In genomic region chr2:15596350-15596749, GRCh38 we compare ENCODE assay signal across 17 cellular contexts. TPM values are rescaled to one million over a fixed set of nuclear protein-coding genes. Genes with fewer than 3 reads are reported as not detected.
A peak's percentile ranks its signal among the peaks of the same experiment; 100 is the strongest.
DNase-seq lines count a peak whose midpoint lies in the region; ATAC-seq and TF ChIP-seq lines count a peak whose summit lies in the region.
"Had no signal": no experiment of that assay in that cellular context is flagged by ENCODE, and none has a peak within 500 bp of the region (broad histone marks: within the 10 kb centered on the region; RNA-seq: fewer than 3 reads in every experiment).

No MANE protein-coding gene starts in this region.

- no peak overlapping the region for H2AFZ ChIP-seq in PC-9

- no peaks in the 10 kb centered on the region for H3K9me2 ChIP-seq in PC-9 (ENCODE audit: insufficient read depth)

- POLR2A ChIA-PET in activated CD4-positive, alpha-beta T cell treated with anti-CD3 and anti-CD28 coated beads for 36 hours (lab: Charles Lee), result no interaction called here
- POLR2A ChIA-PET in PC-9 (lab: Charles Lee; ENCODE audit: unreplicated experiment), result no interaction called here

- H3K4me1 ChIP-seq in PC-9 (replicated peaks; ENCODE audit: insufficient read depth) (peaks cover 10% of the 10 kb centered on the region), spleen (peaks cover 5 to 35% (median 30%) of the 10 kb centered on the region in 6 donors)

- TF ChIP-seq POLR2A in spleen (IDR thresholded peaks at IDR 0.05), result no peak

- no peaks in the 10 kb centered on the region for H3K9me3 Mint-ChIP-seq in activated CD4-positive, alpha-beta T cell treated with anti-CD3 and anti-CD28 coated beads for 36 hours (ENCODE audit: low read depth)
- no peaks in the 10 kb centered on the region for H3K9me3 Mint-ChIP-seq in activated naive CD8-positive, alpha-beta T cell treated with anti-CD3 and anti-CD28 coated beads for 36 hours
- H3K9me3 Mint-ChIP-seq in activated naive CD8-positive, alpha-beta T cell treated with anti-CD3 and anti-CD28 coated beads, Interleukin-2, amount 50 U/mL, for 24 hours, result no peaks in the 10 kb centered on the region
- H3K9me3 Mint-ChIP-seq in memory B cell, result no peaks in the 10 kb centered on the region
- no peaks in the 10 kb centered on the region for H3K9me3 Mint-ChIP-seq in stimulated activated memory B cell treated with anti-CD40 and anti-IgM and Interleukin-4, amounts not matched to agents 10 μg/mL and 1 μg/mL and 100 μg/mL, for 72 hours
- H3K9me3 Mint-ChIP-seq: CD14-positive monocyte; CD8-positive, alpha-beta T cell had no signal

- H3K27ac ChIP-seq in PC-9 (no peak overlapping the region), spleen (no peak overlapping the region)
- H3K27ac ChIP-seq: 22Rv1, HL-60 had no signal

- peaks cover 7% of the 10 kb centered on the region; the same call in 1 of the 2 replicates for H3F3A ChIP-seq in PC-9 (ENCODE audit: insufficient read depth, low read depth)

- H4K20me1 ChIP-seq in PC-9 (ENCODE audit: insufficient read depth), result peaks cover 29% of the 10 kb centered on the region

- H3K4me2 ChIP-seq in PC-9, result no peak overlapping the region

- BruUV-seq in PC-9 (replicated peaks; lab: Mats Ljungman, UMichigan), result no TSS peak

- peak overlapping the region; percentile 9 for H3K27ac Mint-ChIP-seq in activated CD4-positive, alpha-beta T cell treated with anti-CD3 and anti-CD28 coated beads for 36 hours
- H3K27ac Mint-ChIP-seq in activated naive CD8-positive, alpha-beta T cell treated with anti-CD3 and anti-CD28 coated beads for 36 hours, result peak overlapping the region; percentile 11
- no peak overlapping the region for H3K27ac Mint-ChIP-seq in activated naive CD8-positive, alpha-beta T cell treated with anti-CD3 and anti-CD28 coated beads, Interleukin-2, amount 50 U/mL, for 24 hours
- H3K27ac Mint-ChIP-seq in memory B cell, result peak overlapping the region; percentile 55
- H3K27ac Mint-ChIP-seq in stimulated activated memory B cell treated with anti-CD40 and anti-IgM and Interleukin-4, amounts not matched to agents 10 μg/mL and 1 μg/mL and 100 μg/mL, for 72 hours, result peak overlapping the region; percentile 7
- H3K27ac Mint-ChIP-seq: CD8-positive, alpha-beta T cell had no signal

- H3K36me3 Mint-ChIP-seq in activated CD4-positive, alpha-beta T cell treated with anti-CD3 and anti-CD28 coated beads for 36 hours (ENCODE audit: low read depth), result peaks cover 50% of the 10 kb centered on the region
- H3K36me3 Mint-ChIP-seq in activated naive CD8-positive, alpha-beta T cell treated with anti-CD3 and anti-CD28 coated beads for 36 hours, result peaks cover 29% of the 10 kb centered on the region
- H3K36me3 Mint-ChIP-seq in activated naive CD8-positive, alpha-beta T cell treated with anti-CD3 and anti-CD28 coated beads, Interleukin-2, amount 50 U/mL, for 24 hours (ENCODE audit: low read depth), result peaks cover 47% of the 10 kb centered on the region
- peaks cover 31% of the 10 kb centered on the region for H3K36me3 Mint-ChIP-seq in memory B cell
- H3K36me3 Mint-ChIP-seq in stimulated activated memory B cell treated with anti-CD40 and anti-IgM and Interleukin-4, amounts not matched to agents 10 μg/mL and 1 μg/mL and 100 μg/mL, for 72 hours, result peaks cover 51% of the 10 kb centered on the region

- no peak for TF ChIP-seq CTCF in PC-9 (conservative IDR thresholded peaks at IDR 0.05)
- TF ChIP-seq CTCF in spleen (IDR thresholded peaks at IDR 0.05 in 8 of 11, conservative IDR thresholded peaks at IDR 0.05 in 3 of 11), result no peak

- H3K27me3 Mint-ChIP-seq in activated CD4-positive, alpha-beta T cell treated with anti-CD3 and anti-CD28 coated beads for 36 hours, result no peaks in the 10 kb centered on the region
- H3K27me3 Mint-ChIP-seq in activated naive CD8-positive, alpha-beta T cell treated with anti-CD3 and anti-CD28 coated beads for 36 hours, result no peaks in the 10 kb centered on the region
- H3K27me3 Mint-ChIP-seq in activated naive CD8-positive, alpha-beta T cell treated with anti-CD3 and anti-CD28 coated beads, Interleukin-2, amount 50 U/mL, for 24 hours, result no peaks in the 10 kb centered on the region
- H3K27me3 Mint-ChIP-seq in memory B cell, result no peaks in the 10 kb centered on the region
- H3K27me3 Mint-ChIP-seq in stimulated activated memory B cell treated with anti-CD40 and anti-IgM and Interleukin-4, amounts not matched to agents 10 μg/mL and 1 μg/mL and 100 μg/mL, for 72 hours, result no peaks in the 10 kb centered on the region

- H3K27me3 ChIP-seq in PC-9 (ENCODE audit: insufficient read depth, low read depth) (no peaks in the 10 kb centered on the region), spleen (replicated peaks in 1 of 7) (no peaks in the 10 kb centered on the region)

- 83 to 88% (median 84%) methylated on average over 2 of the region's 2 CpGs for WGBS in spleen, 5 donors

- H3K9me3 ChIP-seq in PC-9 (ENCODE audit: insufficient read depth, low read depth) (no peaks in the 10 kb centered on the region), spleen (no peaks in the 10 kb centered on the region)
- H3K9me3 ChIP-seq: HAP-1 had no signal

- H3K4me1 Mint-ChIP-seq in activated CD4-positive, alpha-beta T cell treated with anti-CD3 and anti-CD28 coated beads for 36 hours, result peaks cover 29% of the 10 kb centered on the region
- peaks cover 18% of the 10 kb centered on the region for H3K4me1 Mint-ChIP-seq in activated naive CD8-positive, alpha-beta T cell treated with anti-CD3 and anti-CD28 coated beads for 36 hours
- H3K4me1 Mint-ChIP-seq in activated naive CD8-positive, alpha-beta T cell treated with anti-CD3 and anti-CD28 coated beads, Interleukin-2, amount 50 U/mL, for 24 hours, result peaks cover 28% of the 10 kb centered on the region
- H3K4me1 Mint-ChIP-seq in memory B cell, result peaks cover 19% of the 10 kb centered on the region
- peaks cover 32% of the 10 kb centered on the region for H3K4me1 Mint-ChIP-seq in stimulated activated memory B cell treated with anti-CD40 and anti-IgM and Interleukin-4, amounts not matched to agents 10 μg/mL and 1 μg/mL and 100 μg/mL, for 72 hours

- CTCF ChIA-PET in activated CD4-positive, alpha-beta T cell treated with anti-CD3 and anti-CD28 coated beads for 36 hours (lab: Charles Lee), result interaction anchor here (1.0 to 1.4 kb wide), 2 partner anchors 19 to 85 kb away, joined by 3 to 5 read pairs; no protein-coding TSS in a partner anchor
- CTCF ChIA-PET in PC-9 (lab: Charles Lee), result no interaction called here

- ATAC-seq in activated CD4-positive, alpha-beta T cell treated with anti-CD3 and anti-CD28 coated beads for 36 hours, result no peak
- ATAC-seq in activated naive CD8-positive, alpha-beta T cell treated with anti-CD3 and anti-CD28 coated beads, Interleukin-2, amount 50 U/mL, for 24 hours, result no peak
- no peak for ATAC-seq in memory B cell (ENCODE audit: low read depth)
- no peak for ATAC-seq in stimulated activated memory B cell treated with anti-CD40 and anti-IgM and Interleukin-4, amounts not matched to agents 10 μg/mL and 1 μg/mL and 100 μg/mL, for 72 hours
- ATAC-seq: CD8-positive, alpha-beta T cell had no signal

- no peak for DNase-seq in activated CD4-positive, alpha-beta T cell treated with anti-CD3 and anti-CD28 coated beads for 36 hours
- no peak for DNase-seq in activated CD4-positive, alpha-beta T cell treated with anti-CD3 and anti-CD28 coated beads for 4 hours
- DNase-seq in activated naive CD8-positive, alpha-beta T cell treated with anti-CD3 and anti-CD28 coated beads for 36 hours, result no peak
- DNase-seq in activated naive CD8-positive, alpha-beta T cell treated with anti-CD3 and anti-CD28 coated beads, Interleukin-2, amount 50 U/mL, for 24 hours, result no peak
- DNase-seq in memory B cell (ENCODE audit: low spot score in 2 of 2), result no peak
- DNase-seq in PC-9, result no peak
- no peak for DNase-seq in spleen
- DNase-seq: CD8-positive, alpha-beta T cell; COR-L47; DMS153; DND-41; GDM1 had no signal

- no peak overlapping the region for H3K4me3 Mint-ChIP-seq in activated CD4-positive, alpha-beta T cell treated with anti-CD3 and anti-CD28 coated beads for 36 hours
- H3K4me3 Mint-ChIP-seq in activated naive CD8-positive, alpha-beta T cell treated with anti-CD3 and anti-CD28 coated beads for 36 hours, result no peak overlapping the region
- H3K4me3 Mint-ChIP-seq in activated naive CD8-positive, alpha-beta T cell treated with anti-CD3 and anti-CD28 coated beads, Interleukin-2, amount 50 U/mL, for 24 hours, result no peak overlapping the region
- H3K4me3 Mint-ChIP-seq in memory B cell, result no peak overlapping the region
- no peak overlapping the region for H3K4me3 Mint-ChIP-seq in stimulated activated memory B cell treated with anti-CD40 and anti-IgM and Interleukin-4, amounts not matched to agents 10 μg/mL and 1 μg/mL and 100 μg/mL, for 72 hours
- H3K4me3 Mint-ChIP-seq: CD14-positive monocyte; CD8-positive, alpha-beta T cell had no signal

- peaks cover 33% of the 10 kb centered on the region for H3K79me2 ChIP-seq in PC-9 (ENCODE audit: low read depth)

- H3K36me3 ChIP-seq in PC-9 (ENCODE audit: low read depth) (peaks cover 52% of the 10 kb centered on the region), spleen (peaks cover 12 to 71% (median 62%) of the 10 kb centered on the region in 6 donors)

- intact Hi-C loops in activated CD4-positive, alpha-beta T cell treated with anti-CD3 and anti-CD28 coated beads for 36 hours (cut with DNase I, micrococcal nuclease), result no loop called here
- intact Hi-C loops in PC-9 (cut with micrococcal nuclease; ENCODE audit: unreplicated experiment), result no loop called here
- intact Hi-C loops in spleen (cut with DNase I; ENCODE audit: low total_unique reads), result no loop called here

- no peak overlapping the region for H3K4me3 ChIP-seq in PC-9
- no peak overlapping the region for H3K4me3 ChIP-seq in spleen
- H3K4me3 ChIP-seq: HAP-1 had no signal

RNA-seq across cellular contexts. Expression of gene DDX1, which starts 4.7 kb away (rescaled TPM):
- 10 to 100 TPM; 87.6 to 96.2 TPM for total RNA-seq in activated CD4-positive, alpha-beta T cell treated with anti-CD3 and anti-CD28 coated beads for 36 hours
- total RNA-seq in activated naive CD8-positive, alpha-beta T cell treated with anti-CD3 and anti-CD28 coated beads for 36 hours, result 100 to 1,000 TPM; 136 to 137 TPM
- total RNA-seq in PC-9 (2021) (54.2 and 70.7 TPM in 2 replicates), spleen (10 to 100 TPM; 45.6 to 62.0 (median 56.5) TPM)
- 10 to 100 TPM; 32.6 to 47.3 (median 42.5) TPM for polyA plus RNA-seq in spleen

RNA-seq across cellular contexts. Expression of gene NBAS, which starts 35.2 kb away (rescaled TPM):
- total RNA-seq in activated CD4-positive, alpha-beta T cell treated with anti-CD3 and anti-CD28 coated beads for 36 hours, result 10 to 100 TPM; 38.1 to 44.3 TPM
- 10 to 100 TPM; 34.1 to 38.2 TPM for total RNA-seq in activated naive CD8-positive, alpha-beta T cell treated with anti-CD3 and anti-CD28 coated beads for 36 hours
- total RNA-seq in PC-9 (2021) (28.8 and 28.9 TPM in 2 replicates), spleen (10 to 100 TPM; 38.6 to 49.0 (median 43.8) TPM)
- polyA plus RNA-seq in spleen, result 10 to 100 TPM; 21.1 to 27.3 (median 24.8) TPM
